In the genomic region with DNA sequence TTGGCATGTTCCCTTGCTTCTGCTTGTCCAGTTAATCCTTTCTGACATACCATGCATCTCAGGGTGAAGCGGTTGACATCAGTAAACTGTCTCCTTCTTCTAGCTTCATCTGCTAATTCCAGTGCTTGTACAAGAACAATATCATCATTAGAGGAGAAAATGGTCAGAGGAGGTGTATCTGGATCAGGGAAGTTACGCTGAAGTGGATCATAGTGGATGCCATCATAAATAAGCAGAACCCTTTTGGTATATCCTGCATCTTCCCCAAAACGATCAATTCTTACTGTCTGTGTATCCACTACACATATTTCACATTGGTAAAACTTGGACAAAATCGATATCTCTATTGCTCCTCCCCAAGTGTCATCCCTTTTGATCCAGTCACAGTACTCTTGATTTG, we compare ENCODE assay signal across 10 cellular contexts. TPM values are rescaled to one million over a fixed set of nuclear protein-coding genes. Genes with fewer than 3 reads are reported as not detected.
DNase-seq lines count a peak whose midpoint lies in the region; ATAC-seq and TF ChIP-seq lines count a peak whose summit lies in the region.
"Had no signal": no experiment of that assay in that cellular context is flagged by ENCODE, and none has a peak within 500 bp of the region (broad histone marks: within the 10 kb centered on the region; RNA-seq: fewer than 3 reads in every experiment).

No MANE protein-coding gene starts in this region.

- H3K27me3 ChIP-seq in dorsolateral prefrontal cortex (no peaks in the 10 kb centered on the region), smooth muscle cell (ENCODE audit: low read depth) (no peaks in the 10 kb centered on the region)
- H3K27me3 ChIP-seq: Peyer's patch had no signal

- H3K4me3 ChIP-seq in dorsolateral prefrontal cortex (peak overlapping the region in 32 of 59 donors; percentile 61 to 99 (median 93)), smooth muscle cell (peak overlapping the region; percentile 77)

- no peaks in the 10 kb centered on the region for H3K9me3 ChIP-seq in smooth muscle cell (replicated peaks; ENCODE audit: low read depth)
- H3K9me3 ChIP-seq: Peyer's patch, psoas muscle had no signal

- no peak for ATAC-seq in activated naive CD8-positive, alpha-beta T cell treated with anti-CD3 and anti-CD28 coated beads, Interleukin-2, amount 50 U/mL, for 24 hours
- no peak for ATAC-seq in GM19395 (IDR thresholded peaks at IDR 0.05; ENCODE audit: unreplicated experiment)
- ATAC-seq: psoas muscle had no signal

- no peak for DNase-seq in activated naive CD8-positive, alpha-beta T cell treated with anti-CD3 and anti-CD28 coated beads, Interleukin-2, amount 50 U/mL, for 24 hours
- DNase-seq in dorsolateral prefrontal cortex (no peak), smooth muscle cell (lab: John Stamatoyannopoulos, UW; ENCODE audit: unreplicated experiment) (no peak), NCI-H187 treated with DMSO at 0.1 percent for 48 hours (lab: John Stamatoyannopoulos, UW) (no peak)
- DNase-seq: amniotic stem cell, NCI-H1694 treated with DMSO at 0.1 percent for 48 hours, Peyer's patch, psoas muscle had no signal

- H3F3A ChIP-seq in smooth muscle cell (ENCODE audit: low read depth): peaks cover 5% of the 10 kb centered on the region

- H3K79me2 ChIP-seq in smooth muscle cell (ENCODE audit: low read depth): peaks cover 54% of the 10 kb centered on the region

- H3K27me3 Mint-ChIP-seq in activated naive CD8-positive, alpha-beta T cell: no peaks in the 10 kb centered on the region
- H3K27me3 Mint-ChIP-seq in activated naive CD8-positive, alpha-beta T cell treated with anti-CD3 and anti-CD28 coated beads, Interleukin-2, amount 50 U/mL, for 24 hours: peaks cover 2% of the 10 kb centered on the region

- peak overlapping the region; percentile 96 for H3K9ac ChIP-seq in smooth muscle cell (ENCODE audit: low read depth)

- H3K4me1 Mint-ChIP-seq in activated naive CD8-positive, alpha-beta T cell (ENCODE audit: low read depth): peaks cover 73% of the 10 kb centered on the region
- peaks cover 85% of the 10 kb centered on the region for H3K4me1 Mint-ChIP-seq in activated naive CD8-positive, alpha-beta T cell treated with anti-CD3 and anti-CD28 coated beads, Interleukin-2, amount 50 U/mL, for 24 hours

- H2AFZ ChIP-seq in smooth muscle cell (ENCODE audit: low read depth): no peak overlapping the region

- H3K9me3 Mint-ChIP-seq in activated naive CD8-positive, alpha-beta T cell (ENCODE audit: low read depth): no peaks in the 10 kb centered on the region
- H3K9me3 Mint-ChIP-seq in activated naive CD8-positive, alpha-beta T cell treated with anti-CD3 and anti-CD28 coated beads, Interleukin-2, amount 50 U/mL, for 24 hours: no peaks in the 10 kb centered on the region

- peak overlapping the region; percentile 91 for H3K4me2 ChIP-seq in smooth muscle cell

- H3K36me3 ChIP-seq in smooth muscle cell (ENCODE audit: low read depth): no peaks in the 10 kb centered on the region

- intact Hi-C loops in dorsolateral prefrontal cortex (cut with DNase I): loop anchor here in 1 of 2 donors (1.0 kb wide), 1 partner anchor 28 kb away; no protein-coding TSS in a partner anchor

- 94% methylated on average over 4 of the region's 4 CpGs for WGBS in smooth muscle cell (ENCODE audit: low lambda C conversion rate)

- peak overlapping the region; percentile 98 for H3K4me3 Mint-ChIP-seq in activated naive CD8-positive, alpha-beta T cell
- no peak overlapping the region for H3K4me3 Mint-ChIP-seq in activated naive CD8-positive, alpha-beta T cell treated with anti-CD3 and anti-CD28 coated beads, Interleukin-2, amount 50 U/mL, for 24 hours

- no peak overlapping the region for H3K27ac Mint-ChIP-seq in activated naive CD8-positive, alpha-beta T cell
- H3K27ac Mint-ChIP-seq in activated naive CD8-positive, alpha-beta T cell treated with anti-CD3 and anti-CD28 coated beads, Interleukin-2, amount 50 U/mL, for 24 hours: no peak overlapping the region

- TF ChIP-seq CTCF in dorsolateral prefrontal cortex (IDR thresholded peaks at IDR 0.05 in 54 of 56, conservative IDR thresholded peaks at IDR 0.05 in 2 of 56; ENCODE audit: low read depth in 1 of 56, partially characterized antibody in 56 of 56) (no peak), smooth muscle cell (IDR thresholded peaks at IDR 0.05; ENCODE audit: borderline replicate concordance, insufficient read depth, poor library complexity, severe bottlenecking) (no peak)

- H3K27ac ChIP-seq in dorsolateral prefrontal cortex (peak overlapping the region in 7 of 59 donors; percentile 81 to 97 (median 94)), smooth muscle cell (ENCODE audit: low read depth) (peak overlapping the region; percentile 97)
- H3K27ac ChIP-seq: psoas muscle had no signal

- H3K4me1 ChIP-seq in smooth muscle cell (ENCODE audit: low read depth): peaks cover 42% of the 10 kb centered on the region

- H3K36me3 Mint-ChIP-seq in activated naive CD8-positive, alpha-beta T cell: peaks cover 10% of the 10 kb centered on the region
- peaks cover 40% of the 10 kb centered on the region for H3K36me3 Mint-ChIP-seq in activated naive CD8-positive, alpha-beta T cell treated with anti-CD3 and anti-CD28 coated beads, Interleukin-2, amount 50 U/mL, for 24 hours (ENCODE audit: low read depth)

- H4K20me1 ChIP-seq in smooth muscle cell (ENCODE audit: low read depth): peaks cover 50% of the 10 kb centered on the region

RNA-seq across cellular contexts. Expression of gene YOD1, which starts 2.0 kb away (rescaled TPM):
- 10 to 100 TPM; 10.1 to 24.4 (median 14.4) TPM for total RNA-seq in dorsolateral prefrontal cortex
- 31.9 and 37.9 TPM in 2 replicates for total RNA-seq in smooth muscle cell
- 3.8 and 5.6 TPM in 2 replicates for polyA plus RNA-seq in smooth muscle cell

RNA-seq across cellular contexts. Expression of gene PFKFB2, which starts 4.0 kb away (rescaled TPM):
- total RNA-seq in dorsolateral prefrontal cortex: 100 to 1,000 TPM in 1 of 120 experiments, 10 to 100 TPM in 119; 18.5 to 126 (median 47.9) TPM
- total RNA-seq in smooth muscle cell: 9.8 and 15.6 TPM in 2 replicates
- 2.1 and 5.0 TPM in 2 replicates for polyA plus RNA-seq in smooth muscle cell

RNA-seq across cellular contexts. Expression of gene C1orf116, which starts 16.5 kb away (rescaled TPM):
- total RNA-seq in dorsolateral prefrontal cortex (under 1 TPM in 103 of 120 experiments, not detected in 17; 0.07 to 0.76 (median 0.24) TPM), smooth muscle cell (3.2 and 6.0 TPM in 2 replicates)
- 0.14 and 2.7 TPM in 2 replicates for polyA plus RNA-seq in smooth muscle cell

RNA-seq across cellular contexts. Expression of gene C4BPB, which starts 39.6 kb away (rescaled TPM):
- total RNA-seq in dorsolateral prefrontal cortex (not detected), smooth muscle cell (0.99 and 1.2 TPM in 2 replicates)
- polyA plus RNA-seq in smooth muscle cell: 0.60 and 1.00 TPM in 2 replicates

RNA-seq across cellular contexts. Expression of gene C4BPA, which starts 55.0 kb away (rescaled TPM):
- total RNA-seq in dorsolateral prefrontal cortex (not detected), smooth muscle cell (not detected in 2 replicates)
- not detected in 2 replicates for polyA plus RNA-seq in smooth muscle cell
- polyA plus RNA-seq: psoas muscle had no signal
